Comparison of ENCODE assay signal across 8 cellular contexts in genomic region chr20:10433014-10433622, GRCh38. TPM values are rescaled to one million over a fixed set of nuclear protein-coding genes. Genes with fewer than 3 reads are reported as not detected.
DNase-seq lines count a peak whose midpoint lies in the region; ATAC-seq and TF ChIP-seq lines count a peak whose summit lies in the region.

No MANE protein-coding gene starts in this region.

- H3K27me3 ChIP-seq in SJCRH30: no peaks in the 10 kb centered on the region

- H3K36me3 ChIP-seq in SJCRH30: no peaks in the 10 kb centered on the region

- DNase-seq in SJCRH30 (no peak), fibroblast of mammary gland (ENCODE audit: low read depth) (peak; percentile 25), pons (ENCODE audit: low spot score) (peak; percentile 20), germinal center (ENCODE audit: low spot score) (no peak), NCI-H446 treated with DMSO at 0.1 percent for 48 hours (lab: John Stamatoyannopoulos, UW) (no peak), NOMO-1 (lab: John Stamatoyannopoulos, UW; ENCODE audit: unreplicated experiment in 2 of 2) (no peak)

- H3K9me3 ChIP-seq in SJCRH30 (replicated peaks): no peaks in the 10 kb centered on the region

- H3K4me3 ChIP-seq in SJCRH30: peak overlapping the region; percentile 82
- H3K4me3 ChIP-seq in fibroblast of mammary gland (ENCODE audit: control insufficient read depth, low read depth, low read length): peak overlapping the region; percentile 86

- H3K4me1 ChIP-seq in SJCRH30: peaks cover 17% of the 10 kb centered on the region

- H3K27ac ChIP-seq in SJCRH30: peak overlapping the region; percentile 91

- ATAC-seq in GM19452 (IDR thresholded peaks at IDR 0.05; ENCODE audit: unreplicated experiment) (peak; percentile 2), GM21423 (IDR thresholded peaks at IDR 0.05; ENCODE audit: unreplicated experiment) (no peak)

- no peak for TF ChIP-seq CTCF in fibroblast of mammary gland (conservative IDR thresholded peaks at IDR 0.05; ENCODE audit: control insufficient read depth, insufficient read depth, low read depth, low read length)

RNA-seq across cellular contexts. Expression of gene MKKS, which starts 0.9 kb away (rescaled TPM):
- 15.1 and 16.3 TPM in 2 replicates for total RNA-seq in SJCRH30 (2014; rRNA removed; shearing (Covaris generic))

RNA-seq across cellular contexts. Expression of gene SLX4IP, which starts 2.0 kb away (rescaled TPM):
- 10.3 and 11.5 TPM in 2 replicates for total RNA-seq in SJCRH30 (2014; rRNA removed; shearing (Covaris generic))

Comparison
In these comparisons a context has a peak if more than half of its experiments do, and no peak if none do; other contexts are left out.
1. DNase-seq: peak in fibroblast of mammary gland (single experiment) and pons (single experiment); none in SJCRH30 (0 of 2), germinal center (single experiment), NCI-H446 treated with DMSO at 0.1 percent for 48 hours (single experiment) and NOMO-1 (0 of 2).